ENCODE assay signal across 8 cellular contexts in genomic region chr1:153921803-153922075, GRCh38.
DNase-seq lines count a peak whose midpoint lies in the region; ATAC-seq lines count a peak whose summit lies in the region.

No MANE protein-coding gene starts in this region.

- H3K36me3 ChIP-seq in BLaER1, result peaks cover 14% of the 10 kb centered on the region
- peaks cover 16% of the 10 kb centered on the region for H3K36me3 ChIP-seq in KOPT-K1 (ENCODE audit: insufficient read depth, low read length)
- peaks cover 0 to 8% (median 0%) of the 10 kb centered on the region in 5 donors for H3K36me3 ChIP-seq in subcutaneous abdominal adipose tissue (ENCODE audit: control insufficient read depth in 5 of 5, insufficient read depth in 5 of 5, low read length in 5 of 5)

- DNase-seq in iris pigment epithelial cell (ENCODE audit: low read depth) (peak; percentile 7), SKM-1 (lab: John Stamatoyannopoulos, UW; ENCODE audit: unreplicated experiment) (no peak)

- no peaks in the 10 kb centered on the region for H3K27me3 ChIP-seq in BLaER1
- H3K27me3 ChIP-seq in subcutaneous abdominal adipose tissue (ENCODE audit: control insufficient read depth in 5 of 5, insufficient read depth in 4 of 5, low read length in 5 of 5), result no peaks in the 10 kb centered on the region

- H3K4me1 ChIP-seq in BLaER1 (peaks cover 47% of the 10 kb centered on the region), subcutaneous abdominal adipose tissue (ENCODE audit: control insufficient read depth in 5 of 5, insufficient read depth in 5 of 5, low read length in 5 of 5) (peaks cover 4 to 39% (median 37%) of the 10 kb centered on the region in 5 donors)

- H3K4me3 ChIP-seq in BLaER1 (peak overlapping the region; percentile 78), subcutaneous abdominal adipose tissue (ENCODE audit: low read depth in 1 of 5, low read length in 5 of 5) (peak overlapping the region; percentile 69 to 93 (median 85))

- H3K27ac ChIP-seq in BLaER1 (peak overlapping the region; percentile 87), KOPT-K1 (ENCODE audit: low read depth, low read length, poor library complexity, severe bottlenecking) (peak overlapping the region; percentile 79), angular gyrus (ENCODE audit: low read depth, low read length) (peak overlapping the region; percentile 85), subcutaneous abdominal adipose tissue (ENCODE audit: low read depth, low read length) (peak overlapping the region; percentile 76)

- H3K9me3 ChIP-seq in BLaER1 (no peaks in the 10 kb centered on the region), KOPT-K1 (ENCODE audit: insufficient read depth, low read length, poor library complexity, severe bottlenecking) (no peaks in the 10 kb centered on the region), subcutaneous abdominal adipose tissue (ENCODE audit: control insufficient read depth in 5 of 5, low read length in 5 of 5) (no peaks in the 10 kb centered on the region)

- ATAC-seq in HG03520 (IDR thresholded peaks at IDR 0.05; ENCODE audit: unreplicated experiment) (no peak), GM18520 (IDR thresholded peaks at IDR 0.05; ENCODE audit: unreplicated experiment) (no peak)

- H3K9ac ChIP-seq in BLaER1 (peak overlapping the region; percentile 91), subcutaneous abdominal adipose tissue (ENCODE audit: low read length in 5 of 5) (peak overlapping the region; percentile 56 to 84 (median 69))

- peaks cover 54% of the 10 kb centered on the region for H4K20me1 ChIP-seq in BLaER1

- H3K4me2 ChIP-seq in BLaER1, result peak overlapping the region; percentile 96
